Comparison of ENCODE assay signal across 8 cellular contexts in genomic region chr18:22170421-22171262, GRCh38. TPM values are rescaled to one million over a fixed set of nuclear protein-coding genes. Genes with fewer than 3 reads are reported as not detected.
DNase-seq lines count a peak whose midpoint lies in the region; ATAC-seq, FAIRE-seq and TF ChIP-seq lines count a peak whose summit lies in the region.

No MANE protein-coding gene starts in this region.

- H3K36me3 Mint-ChIP-seq in HFFc6 (ENCODE audit: low read depth) (no peaks in the 10 kb centered on the region), progenitor cell of endocrine pancreas (ENCODE audit: insufficient read depth) (peaks cover 31% of the 10 kb centered on the region)
- H3K36me3 Mint-ChIP-seq in activated T-cell treated with anti-CD3 and anti-CD28 coated beads, Interleukin-2, amount 50 U/mL, for 4 hours (ENCODE audit: insufficient read depth) = no peaks in the 10 kb centered on the region

- FAIRE-seq in GM19239 (lab: Jason Lieb, UNC) = no peak

- DNase-seq in AG08395 (ENCODE audit: low spot score) (peak; percentile 42), HFFc6 (peak; percentile 22), Right ventricle myocardium inferior (ENCODE audit: missing footprints) (peak; percentile 77), progenitor cell of endocrine pancreas (ENCODE audit: low spot score, unreplicated experiment) (no peak), GM19239 (ENCODE audit: insufficient read length, low spot score) (no peak), SK-N-DZ (ENCODE audit: low spot score) (no peak)
- no peak for DNase-seq in activated T-cell treated with anti-CD3 and anti-CD28 coated beads, Interleukin-2, amount 50 U/mL, for 4 hours

- H3K27me3 Mint-ChIP-seq in HFFc6 (ENCODE audit: insufficient read depth) (peaks cover 49% of the 10 kb centered on the region), progenitor cell of endocrine pancreas (no peaks in the 10 kb centered on the region)
- H3K27me3 Mint-ChIP-seq in activated T-cell treated with anti-CD3 and anti-CD28 coated beads, Interleukin-2, amount 50 U/mL, for 4 hours (ENCODE audit: low read depth) = peaks cover 73% of the 10 kb centered on the region

- H3K4me3 Mint-ChIP-seq in HFFc6 = peak overlapping the region; percentile 94
- peak overlapping the region; percentile 83 for H3K4me3 Mint-ChIP-seq in activated T-cell treated with anti-CD3 and anti-CD28 coated beads, Interleukin-2, amount 50 U/mL, for 4 hours
- peak overlapping the region; percentile 93 for H3K4me3 Mint-ChIP-seq in progenitor cell of endocrine pancreas (ENCODE audit: low read depth)

- intact Hi-C loops in Right ventricle myocardium inferior (cut with DNase I) = no loop called here

- H3K4me1 Mint-ChIP-seq in HFFc6 (ENCODE audit: low read depth) (peaks cover 10% of the 10 kb centered on the region; the same call in 1 of the 2 replicates), progenitor cell of endocrine pancreas (ENCODE audit: low read depth) (peaks cover 34% of the 10 kb centered on the region)
- peaks cover 11% of the 10 kb centered on the region for H3K4me1 Mint-ChIP-seq in activated T-cell treated with anti-CD3 and anti-CD28 coated beads, Interleukin-2, amount 50 U/mL, for 4 hours (ENCODE audit: low read depth)

- no peaks in the 10 kb centered on the region for H3K9me3 Mint-ChIP-seq in HFFc6
- H3K9me3 Mint-ChIP-seq in activated T-cell treated with anti-CD3 and anti-CD28 coated beads, Interleukin-2, amount 50 U/mL, for 4 hours = no peaks in the 10 kb centered on the region
- H3K9me3 Mint-ChIP-seq in progenitor cell of endocrine pancreas (ENCODE audit: low read depth) = no peaks in the 10 kb centered on the region

- no peak for ATAC-seq in activated T-cell treated with anti-CD3 and anti-CD28 coated beads, Interleukin-2, amount 50 U/mL, for 4 hours
- ATAC-seq in Right ventricle myocardium inferior (peak; percentile 11), HG02970 (IDR thresholded peaks at IDR 0.05; ENCODE audit: low FRiP score, unreplicated experiment) (no peak)

- TF ChIP-seq CTCF in HFFc6 (IDR thresholded peaks at IDR 0.05) = no peak
- TF ChIP-seq CTCF in progenitor cell of endocrine pancreas (IDR thresholded peaks at IDR 0.05; ENCODE audit: unreplicated experiment) = no peak

- peak overlapping the region; percentile 76 for H3K27ac Mint-ChIP-seq in HFFc6
- H3K27ac Mint-ChIP-seq in progenitor cell of endocrine pancreas = peak overlapping the region; percentile 98

RNA-seq across cellular contexts. Expression of gene GATA6, which starts 1.3 kb away (rescaled TPM):
- 1 to 10 TPM in 4 of 6 experiments, under 1 TPM in 2; 0.28 to 1.8 (median 1.5) TPM for total RNA-seq in HFFc6 (2021; fragmentation: NEBNext Ultra II Directional; extraction: Animal tissue kit (Norgen Biotek cat#: 25700))
- total RNA-seq in activated T-cell treated with anti-CD3 and anti-CD28 coated beads, Interleukin-2, amount 50 U/mL, for 4 hours = under 1 TPM; 0.08 to 0.21 (median 0.14) TPM
- 56.3 TPM for total RNA-seq in Right ventricle myocardium inferior
- 112 and 114 TPM in 2 replicates for total RNA-seq in progenitor cell of endocrine pancreas
- polyA plus RNA-seq in SK-N-DZ (2014; cell fraction: cytosol; rRNA removed) = not detected in 2 replicates
- polyA plus RNA-seq in SK-N-DZ (2014; cell fraction: nucleus; rRNA removed) = not detected in 2 replicates

Comparison
In these comparisons a context has a peak if more than half of its experiments do, and no peak if none do; other contexts are left out.
1. DNase-seq: peak in AG08395 (single experiment), HFFc6 (single experiment) and Right ventricle myocardium inferior (single experiment); none in activated T-cell treated with anti-CD3 and anti-CD28 coated beads, Interleukin-2, amount 50 U/mL, for 4 hours (single experiment), progenitor cell of endocrine pancreas (single experiment), GM19239 (single experiment) and SK-N-DZ (single experiment).
2. RNA of gene GATA6, which starts 1.3 kb away (total RNA-seq): 112 to 114 TPM in progenitor cell of endocrine pancreas and 56.3 TPM in Right ventricle myocardium inferior (single experiment); 0.28 to 1.8 TPM in HFFc6 and 0.08 to 0.21 TPM in activated T-cell treated with anti-CD3 and anti-CD28 coated beads, Interleukin-2, amount 50 U/mL, for 4 hours; every median in the first group is over 10 times any median in the second.
3. Peak in every context shown above with its lines, with median percentiles within 50 percentile points of each other: H3K4me3 Mint-ChIP-seq.